ENCODE assay signal across 18 cellular contexts in genomic region chr6:125588268-125588667, GRCh38.
DNase-seq lines count a peak whose midpoint lies in the region; ATAC-seq, FAIRE-seq and TF ChIP-seq lines count a peak whose summit lies in the region.
"Had no signal": no experiment of that assay in that cellular context is flagged by ENCODE, and none has a peak within 500 bp of the region (broad histone marks: within the 10 kb centered on the region; RNA-seq: fewer than 3 reads in every experiment).

No MANE protein-coding gene starts in this region.

- no peak overlapping the region for H2BK12ac ChIP-seq in neuronal stem cell (ENCODE audit: low read length)

- no peak for TF ChIP-seq RAD21 in HepG2 (CRISPR knock-in tag; IDR thresholded peaks at IDR 0.05)

- H3K27me3 ChIP-seq in right lobe of liver: no peaks in the 10 kb centered on the region
- H3K27me3 ChIP-seq in HepG2 (ENCODE audit: control insufficient read depth in 1 of 2, insufficient read depth in 2 of 2, low read length in 2 of 2): no peaks in the 10 kb centered on the region
- H3K27me3 ChIP-seq in endothelial cell of umbilical vein (ENCODE audit: control insufficient read depth in 2 of 2, insufficient read depth in 2 of 2, low read length in 2 of 2): peaks cover 3 to 27% of the 10 kb centered on the region in 2 experiments
- peaks cover 0 to 16% (median 0%) of the 10 kb centered on the region in 3 experiments for H3K27me3 ChIP-seq in neuronal stem cell (ENCODE audit: control insufficient read depth in 3 of 3, insufficient read depth in 3 of 3, low read depth in 1 of 3, low read length in 3 of 3)
- H3K27me3 ChIP-seq in esophagus squamous epithelium: no peaks in the 10 kb centered on the region

- POLR2A ChIA-PET in HepG2 (lab: Yijun Ruan, JAX): no interaction called here
- POLR2A ChIA-PET in endothelial cell of umbilical vein (lab: Charles Lee): no interaction called here

- intact Hi-C loops in right lobe of liver (cut with DNase I) (no loop called here), HepG2 (cut with micrococcal nuclease; ENCODE audit: unreplicated experiment) (no loop called here), endothelial cell of umbilical vein (cut with micrococcal nuclease) (loop anchor here (1.0 to 2.0 kb wide), 6 partner anchors 23 to 273 kb away; partner anchors contain the start of gene HEY2), left ventricle myocardium superior (cut with micrococcal nuclease) (no loop called here), esophagus squamous epithelium (cut with DNase I) (no loop called here)

- H3K79me2 ChIP-seq in HepG2 (ENCODE audit: insufficient read depth, low read length) (no peaks in the 10 kb centered on the region), endothelial cell of umbilical vein (ENCODE audit: control insufficient read depth, insufficient read depth, low read length) (no peaks in the 10 kb centered on the region)

- in situ Hi-C loops in HepG2 (cut with HindIII; ENCODE audit: extremely low pct_ligation_motif_present, low pct_unique_long_range_greater_than_20kb): no loop called here

- H3K9ac ChIP-seq in HepG2 (ENCODE audit: insufficient read depth, low read depth, low read length): no peak overlapping the region
- peak overlapping the region; percentile 10 for H3K9ac ChIP-seq in endothelial cell of umbilical vein (replicated peaks; ENCODE audit: extremely low read depth, insufficient read depth, low read length)
- no peak overlapping the region for H3K9ac ChIP-seq in neuronal stem cell (ENCODE audit: low read depth, low read length, poor library complexity)

- no peak overlapping the region for H2BK15ac ChIP-seq in neuronal stem cell (ENCODE audit: low read length)

- CTCF ChIA-PET in HepG2 (lab: Yijun Ruan, JAX; ENCODE audit: low intra/inter-chr PET ratio, low total read pairs) (no interaction called here), endothelial cell of umbilical vein (lab: Charles Lee) (interaction anchor here (0.6 to 1.4 kb wide), 8 partner anchors 16 to 386 kb away, joined by 3 to 8 read pairs (median 3); no protein-coding TSS in a partner anchor)

- no peak overlapping the region for H2BK120ac ChIP-seq in neuronal stem cell (ENCODE audit: low read depth, low read length)

- no peaks in the 10 kb centered on the region for H3K79me1 ChIP-seq in neuronal stem cell (ENCODE audit: low read depth, low read length)

- 76% methylated on average over 6 of the region's 6 CpGs for WGBS in right lobe of liver (ENCODE audit: insufficient coverage, low coverage, low lambda C conversion rate, missing lambda C conversion rate)
- WGBS in HepG2 (ENCODE audit: low lambda C conversion rate): 25% methylated on average over 6 of the region's 6 CpGs
- no CpG with 5 or more reads among the region's 6 CpGs for WGBS in neuronal stem cell (ENCODE audit: extremely low coverage in 2 of 2, insufficient read length in 2 of 2, insufficient replicate concordance in 1 of 2), 2 donors
- WGBS in esophagus squamous epithelium, 2 donors: 68 to 79% methylated on average over 6 of the region's 6 CpGs

- no peak overlapping the region for H2BK5ac ChIP-seq in neuronal stem cell (ENCODE audit: low read length)

- H3K14ac ChIP-seq in neuronal stem cell (ENCODE audit: low read length): no peak overlapping the region

- no peak overlapping the region for H2AK5ac ChIP-seq in neuronal stem cell (ENCODE audit: low read depth, low read length)

- dilution Hi-C loops in endothelial cell of umbilical vein (cut with MboI; ENCODE audit: extremely low pct_ligation_motif_present, low sequenced_read_pairs): no loop called here

- H3K4me3 ChIP-seq in right lobe of liver (no peak overlapping the region), HepG2 (replicated peaks in 1 of 3; ENCODE audit: insufficient read depth in 1 of 3, low read depth in 2 of 3, low read length in 3 of 3) (no peak overlapping the region), endothelial cell of umbilical vein (replicated peaks in 1 of 3; ENCODE audit: insufficient read depth in 1 of 3, low read depth in 1 of 3, low read length in 3 of 3) (no peak overlapping the region), neuronal stem cell (ENCODE audit: low read length in 2 of 2) (no peak overlapping the region), esophagus squamous epithelium (no peak overlapping the region)
- H3K4me3 ChIP-seq: A549, GM12878, GM23338 had no signal

- no TSS peak for BruUV-seq in HepG2 (replicated peaks; lab: Mats Ljungman, UMichigan)
- no TSS peak for BruUV-seq in endothelial cell of umbilical vein (replicated peaks; lab: Mats Ljungman, UMichigan)

- DNase-seq in right lobe of liver: no peak
- DNase-seq in HepG2 (ENCODE audit: low spot score): no peak
- DNase-seq in endothelial cell of umbilical vein (ENCODE audit: low read depth, low spot score): peak; percentile 93
- DNase-seq in left ventricle myocardium superior: no peak
- no peak for DNase-seq in cerebellar cortex (ENCODE audit: low spot score)
- DNase-seq in neuronal stem cell (ENCODE audit: low spot score): no peak
- no peak for DNase-seq in DMS 273 (lab: John Stamatoyannopoulos, UW; ENCODE audit: unreplicated experiment)
- DNase-seq in esophagus squamous epithelium (lab: John Stamatoyannopoulos, UW): no peak
- DNase-seq: DMS 273 treated with DMSO at 0.1 percent for 48 hours, GDM1, KBM-7, NCI-H1436, NCI-H2029 treated with DMSO at 0.1 percent for 48 hours, NCI-H510A treated with DMSO at 0.1 percent for 48 hours had no signal

- H3K18ac ChIP-seq in neuronal stem cell (ENCODE audit: low read length): no peak overlapping the region

- H3K36me3 ChIP-seq in right lobe of liver (no peaks in the 10 kb centered on the region), HepG2 (replicated peaks in 1 of 2; ENCODE audit: control insufficient read depth in 1 of 2, insufficient read depth in 2 of 2, low read length in 2 of 2) (no peaks in the 10 kb centered on the region), endothelial cell of umbilical vein (ENCODE audit: control insufficient read depth in 2 of 2, extremely low read depth in 1 of 2, insufficient read depth in 2 of 2, low read length in 2 of 2) (no peaks in the 10 kb centered on the region), neuronal stem cell (replicated peaks in 1 of 2; ENCODE audit: control insufficient read depth in 2 of 2, insufficient read depth in 2 of 2, low read length in 2 of 2) (no peaks in the 10 kb centered on the region), esophagus squamous epithelium (no peaks in the 10 kb centered on the region)

- H4K91ac ChIP-seq in neuronal stem cell (ENCODE audit: low read depth, low read length, poor library complexity): no peak overlapping the region

- H3K27ac ChIP-seq in right lobe of liver (no peak overlapping the region), HepG2 (ENCODE audit: extremely low read length, insufficient read depth, low read length) (no peak overlapping the region), endothelial cell of umbilical vein (ENCODE audit: insufficient read depth, low read depth, low read length) (peak overlapping the region; percentile 44), neuronal stem cell (replicated peaks; ENCODE audit: low read length) (no peak overlapping the region), esophagus squamous epithelium (no peak overlapping the region)
- H3K27ac ChIP-seq: A549 had no signal

- H4K20me1 ChIP-seq in HepG2 (ENCODE audit: insufficient read depth, low read length): no peaks in the 10 kb centered on the region
- no peaks in the 10 kb centered on the region for H4K20me1 ChIP-seq in endothelial cell of umbilical vein (replicated peaks; ENCODE audit: control insufficient read depth, extremely low read depth, insufficient read depth, low read length)

- no peak for TF ChIP-seq EP300 in HepG2 (IDR thresholded peaks at IDR 0.05; ENCODE audit: low read depth in 2 of 2, low read length in 2 of 2)
- TF ChIP-seq EP300 in HepG2 (CRISPR knock-in tag; IDR thresholded peaks at IDR 0.05; ENCODE audit: borderline replicate concordance): no peak

- no peaks in the 10 kb centered on the region for H3K9me1 ChIP-seq in endothelial cell of umbilical vein (replicated peaks; ENCODE audit: control insufficient read depth, extremely low read depth, insufficient read depth, low read length)

- no peak overlapping the region for H4K8ac ChIP-seq in neuronal stem cell (ENCODE audit: low read depth, low read length)

- peak in 3 of 4 donors; percentile 13 to 72 (median 31) for ATAC-seq in right lobe of liver
- ATAC-seq in HepG2: no peak
- ATAC-seq in left ventricle myocardium superior: peak; percentile 82
- ATAC-seq: A549, GM12878, GM23338, HCT116 had no signal

- TF ChIP-seq POLR2A in right lobe of liver (IDR thresholded peaks at IDR 0.05) (no peak), HepG2 (IDR thresholded peaks at IDR 0.05; ENCODE audit: insufficient read depth in 1 of 2, low read depth in 2 of 2, low read length in 2 of 2) (no peak), endothelial cell of umbilical vein (IDR thresholded peaks at IDR 0.05; ENCODE audit: low read depth, low read length) (peak; percentile 59), esophagus squamous epithelium (IDR thresholded peaks at IDR 0.05) (no peak)

- H2AFZ ChIP-seq in HepG2 (ENCODE audit: low read length) (no peak overlapping the region), endothelial cell of umbilical vein (ENCODE audit: low read depth, low read length) (no peak overlapping the region), neuronal stem cell (ENCODE audit: low read length) (no peak overlapping the region)
- H2AFZ ChIP-seq: GM23338 had no signal

- H3K4me1 ChIP-seq in right lobe of liver: no peaks in the 10 kb centered on the region
- no peaks in the 10 kb centered on the region for H3K4me1 ChIP-seq in HepG2 (ENCODE audit: insufficient read depth, low read length)
- H3K4me1 ChIP-seq in endothelial cell of umbilical vein (ENCODE audit: control insufficient read depth, extremely low read depth, insufficient read depth, low read length): peaks cover 41% of the 10 kb centered on the region
- peaks cover 0 to 4% of the 10 kb centered on the region in 2 donors for H3K4me1 ChIP-seq in neuronal stem cell (ENCODE audit: control insufficient read depth in 2 of 2, insufficient read depth in 1 of 2, low read depth in 1 of 2, low read length in 2 of 2)
- peaks cover 0 to 19% (median 7%) of the 10 kb centered on the region in 3 donors for H3K4me1 ChIP-seq in esophagus squamous epithelium

- H3K4ac ChIP-seq in neuronal stem cell (ENCODE audit: low read length): no peak overlapping the region

- no peak overlapping the region for H3K23ac ChIP-seq in neuronal stem cell (ENCODE audit: low read depth, low read length, poor library complexity)

- no peaks in the 10 kb centered on the region for H3K9me3 ChIP-seq in right lobe of liver
- no peaks in the 10 kb centered on the region for H3K9me3 ChIP-seq in HepG2 (ENCODE audit: low read length)
- no peaks in the 10 kb centered on the region for H3K9me3 ChIP-seq in endothelial cell of umbilical vein (replicated peaks; ENCODE audit: control insufficient read depth, insufficient read depth, low read length)
- no peaks in the 10 kb centered on the region for H3K9me3 ChIP-seq in neuronal stem cell (replicated peaks in 1 of 2; ENCODE audit: control insufficient read depth in 2 of 2, insufficient read depth in 1 of 2, low read depth in 1 of 2, low read length in 2 of 2)
- H3K9me3 ChIP-seq in esophagus squamous epithelium: no peaks in the 10 kb centered on the region
- H3K9me3 ChIP-seq: A549 had no signal

- FAIRE-seq in HepG2 (lab: Jason Lieb, UNC) (no peak), endothelial cell of umbilical vein (lab: Jason Lieb, UNC) (peak; percentile 95)
- FAIRE-seq: A549, GM12878 had no signal

- TF ChIP-seq CTCF in right lobe of liver (IDR thresholded peaks at IDR 0.05) (no peak), HepG2 (CRISPR knock-in tag; IDR thresholded peaks at IDR 0.05) (no peak), endothelial cell of umbilical vein (IDR thresholded peaks at IDR 0.05; ENCODE audit: extremely low read depth in 1 of 2, insufficient read depth in 1 of 2, low read depth in 1 of 2, low read length in 2 of 2) (no peak), esophagus squamous epithelium (IDR thresholded peaks at IDR 0.05) (no peak)

- H3K4me2 ChIP-seq in HepG2 (ENCODE audit: low read depth, low read length) (no peak overlapping the region), endothelial cell of umbilical vein (ENCODE audit: insufficient read depth, low read length) (peak overlapping the region; percentile 36), neuronal stem cell (ENCODE audit: insufficient read depth, low read length, poor library complexity, severe bottlenecking) (no peak overlapping the region)
- H3K4me2 ChIP-seq: A549, GM23338 had no signal
